Comparison of ENCODE assay signal across 7 cellular contexts in genomic region chr9:125407432-125407973, GRCh38.
DNase-seq lines count a peak whose midpoint lies in the region; ATAC-seq and TF ChIP-seq lines count a peak whose summit lies in the region.

No MANE protein-coding gene starts in this region.

- no peak for DNase-seq in H7
- no peak for DNase-seq in T-cell
- no peak for DNase-seq in left ventricle myocardium inferior
- no peak for DNase-seq in stomach
- DNase-seq in NCI-H510A treated with DMSO at 0.1 percent for 48 hours (lab: John Stamatoyannopoulos, UW), result no peak

- H3K4me3 ChIP-seq in H7 (ENCODE audit: insufficient read depth, low read depth, low read length), result peak overlapping the region; percentile 65
- peak overlapping the region; percentile 80 for H3K4me3 ChIP-seq in left ventricle myocardium inferior
- H3K4me3 ChIP-seq in stomach, result peak overlapping the region; percentile 67 to 75 (median 70)

- H3K4me3 Mint-ChIP-seq in T-cell, result peak overlapping the region; percentile 51 to 77 (median 54)

- CTCF ChIA-PET in T-cell (lab: Charles Lee), result interaction anchor here (0.6 to 1.1 kb wide), 5 partner anchors 40 to 991 kb away, joined by 3 to 4 read pairs (median 3); no protein-coding TSS in a partner anchor

- no peak for TF ChIP-seq POLR2A in stomach (IDR thresholded peaks at IDR 0.05)

- no peak for TF ChIP-seq EP300 in stomach (IDR thresholded peaks at IDR 0.05)

- H3K27me3 ChIP-seq in H7 (ENCODE audit: control insufficient read depth, insufficient read depth, low read length), result peaks cover 9% of the 10 kb centered on the region
- H3K27me3 ChIP-seq in left ventricle myocardium inferior (ENCODE audit: low read depth), result peaks cover 7% of the 10 kb centered on the region
- peaks cover 0 to 25% (median 23%) of the 10 kb centered on the region in 3 donors for H3K27me3 ChIP-seq in stomach

- 40 to 76% (median 41%) methylated on average over 8 to 17 of the region's 17 CpGs for WGBS in stomach, 5 donors

- H3K9me3 ChIP-seq in left ventricle myocardium inferior (replicated peaks), result no peaks in the 10 kb centered on the region
- no peaks in the 10 kb centered on the region for H3K9me3 ChIP-seq in stomach

- peaks cover 10 to 18% (median 12%) of the 10 kb centered on the region in 3 donors for H3K4me1 Mint-ChIP-seq in T-cell

- H3K9me3 Mint-ChIP-seq in T-cell, result no peaks in the 10 kb centered on the region

- H3K4me1 ChIP-seq in left ventricle myocardium inferior, result peaks cover 12% of the 10 kb centered on the region
- H3K4me1 ChIP-seq in stomach, result peaks cover 11 to 16% (median 13%) of the 10 kb centered on the region in 4 donors

- peak in 3 of 4 experiments; percentile 8 to 21 (median 18) for ATAC-seq in T-cell (replicated peaks in 1 of 4)
- ATAC-seq in HG03432 (IDR thresholded peaks at IDR 0.05; ENCODE audit: unreplicated experiment), result no peak
- ATAC-seq in GM18502 (IDR thresholded peaks at IDR 0.05; ENCODE audit: poor library complexity, unreplicated experiment), result no peak

- H3K27ac ChIP-seq in left ventricle myocardium inferior (replicated peaks) (no peak overlapping the region), stomach (peak overlapping the region in 1 of 5 donors; percentile 71)

- no peak for TF ChIP-seq CTCF in left ventricle myocardium inferior (IDR thresholded peaks at IDR 0.05; ENCODE audit: borderline replicate concordance)
- no peak for TF ChIP-seq CTCF in stomach (IDR thresholded peaks at IDR 0.05)

- intact Hi-C loops in left ventricle myocardium inferior (cut with micrococcal nuclease), result loop anchor here (5.0 kb wide), 1 partner anchor 225 kb away; no protein-coding TSS in a partner anchor
- intact Hi-C loops in stomach (cut with DNase I; ENCODE audit: low total_unique reads), result loop anchor here (5.0 kb wide), 1 partner anchor 820 kb away; no protein-coding TSS in a partner anchor

- POLR2A ChIA-PET in T-cell (lab: Charles Lee), result interaction anchor here in 1 of 2 donors (0.6 kb wide), 1 partner anchor 545 kb away, joined by 5 read pairs; no protein-coding TSS in a partner anchor

- peaks cover 35 to 41% of the 10 kb centered on the region in 2 donors for H3K27me3 Mint-ChIP-seq in T-cell

- H3K36me3 ChIP-seq in H7 (replicated peaks; ENCODE audit: control insufficient read depth, insufficient read depth, low read length) (no peaks in the 10 kb centered on the region), left ventricle myocardium inferior (no peaks in the 10 kb centered on the region), stomach (no peaks in the 10 kb centered on the region)

- H3K27ac Mint-ChIP-seq in T-cell, result no peak overlapping the region

- H3K36me3 Mint-ChIP-seq in T-cell, result no peaks in the 10 kb centered on the region

Comparison
In these comparisons a context has a peak if more than half of its experiments do, and no peak if none do; other contexts are left out.
1. ATAC-seq: peak in T-cell (3 of 4); none in HG03432 (single experiment) and GM18502 (single experiment).
2. Peak in every context shown above with its lines, with median percentiles within 50 percentile points of each other: H3K4me3 ChIP-seq.